8 cellular contexts compared by ENCODE assay signal in genomic region chr10:113854757-113855626, GRCh38. TPM values are rescaled to one million over a fixed set of nuclear protein-coding genes. Genes with fewer than 3 reads are reported as not detected.
DNase-seq lines count a peak whose midpoint lies in the region; ATAC-seq, FAIRE-seq and TF ChIP-seq lines count a peak whose summit lies in the region.

No MANE protein-coding gene starts in this region.

- intact Hi-C loops in CD14-positive monocyte (cut with micrococcal nuclease) = no loop called here

- peak; percentile 48 for ATAC-seq in GM19023 (IDR thresholded peaks at IDR 0.05; ENCODE audit: unreplicated experiment)
- peak; percentile 34 for ATAC-seq in HG03139 (IDR thresholded peaks at IDR 0.05; ENCODE audit: unreplicated experiment)
- peak; percentile 56 for ATAC-seq in RWPE2 (ENCODE audit: low read depth)

- peaks cover 31% of the 10 kb centered on the region for H3K36me3 ChIP-seq in RWPE2 (ENCODE audit: low read depth)

- TF ChIP-seq CTCF in CD14-positive monocyte (IDR thresholded peaks at IDR 0.05) (peak; percentile 19), RWPE2 (IDR thresholded peaks at IDR 0.05; ENCODE audit: poor library complexity, severe bottlenecking) (no peak), glutamatergic neuron (IDR thresholded peaks at IDR 0.05; ENCODE audit: partially characterized antibody, unreplicated experiment) (no peak)

- H3K4me3 Mint-ChIP-seq in CD14-positive monocyte (peak overlapping the region; percentile 96), glutamatergic neuron (ENCODE audit: unreplicated experiment) (peak overlapping the region; percentile 96)
- peak overlapping the region; percentile 98 for H3K4me3 Mint-ChIP-seq in activated naive CD8-positive, alpha-beta T cell

- H3K4me1 Mint-ChIP-seq in CD14-positive monocyte (peaks cover 45% of the 10 kb centered on the region), glutamatergic neuron (ENCODE audit: low read depth, unreplicated experiment) (peaks cover 3% of the 10 kb centered on the region)
- H3K4me1 Mint-ChIP-seq in activated naive CD8-positive, alpha-beta T cell (ENCODE audit: low read depth) = peaks cover 47% of the 10 kb centered on the region

- H3K9me3 Mint-ChIP-seq in CD14-positive monocyte (peaks cover 0 to 2% (median 0%) of the 10 kb centered on the region in 7 donors), glutamatergic neuron (ENCODE audit: unreplicated experiment) (peaks cover 9% of the 10 kb centered on the region)
- H3K9me3 Mint-ChIP-seq in activated naive CD8-positive, alpha-beta T cell (ENCODE audit: low read depth) = no peaks in the 10 kb centered on the region

- no peak for FAIRE-seq in urothelium cell line (lab: Jason Lieb, UNC)

- H3K27ac Mint-ChIP-seq in CD14-positive monocyte (peak overlapping the region; percentile 94 to 98 (median 98)), glutamatergic neuron (ENCODE audit: unreplicated experiment) (peak overlapping the region; percentile 97)
- peak overlapping the region; percentile 98 for H3K27ac Mint-ChIP-seq in activated naive CD8-positive, alpha-beta T cell

- H3K36me3 Mint-ChIP-seq in CD14-positive monocyte (peaks cover 10 to 16% of the 10 kb centered on the region in 2 donors), glutamatergic neuron (ENCODE audit: unreplicated experiment) (no peaks in the 10 kb centered on the region)
- peaks cover 9% of the 10 kb centered on the region for H3K36me3 Mint-ChIP-seq in activated naive CD8-positive, alpha-beta T cell

- DNase-seq in CD14-positive monocyte (ENCODE audit: low spot score) (peak; percentile 60), RWPE2 (ENCODE audit: low spot score) (peak; percentile 64), glutamatergic neuron (peak; percentile 67), occipital lobe (lab: John Stamatoyannopoulos, UW) (peak; percentile 60), urothelium cell line (ENCODE audit: low spot score) (peak; percentile 60)

- peak overlapping the region; percentile 93 for H3K4me3 ChIP-seq in RWPE2 (ENCODE audit: severe bottlenecking)

- H3K9me3 ChIP-seq in RWPE2 (ENCODE audit: severe bottlenecking) = no peaks in the 10 kb centered on the region

- peaks cover 27% of the 10 kb centered on the region for H3K4me1 ChIP-seq in RWPE2 (ENCODE audit: insufficient read depth, poor library complexity, severe bottlenecking)

- H3K27me3 Mint-ChIP-seq in CD14-positive monocyte (ENCODE audit: low read depth in 3 of 3) (no peaks in the 10 kb centered on the region), glutamatergic neuron (ENCODE audit: unreplicated experiment) (peaks cover 4% of the 10 kb centered on the region)
- no peaks in the 10 kb centered on the region for H3K27me3 Mint-ChIP-seq in activated naive CD8-positive, alpha-beta T cell

- H3K27ac ChIP-seq in RWPE2 (ENCODE audit: poor library complexity, severe bottlenecking) = peak overlapping the region; percentile 71

- H3K27me3 ChIP-seq in RWPE2 (ENCODE audit: insufficient read depth, poor library complexity, severe bottlenecking) = no peaks in the 10 kb centered on the region

RNA-seq across cellular contexts. Expression of gene NHLRC2, which starts 0.5 kb away (rescaled TPM):
- polyA plus RNA-seq in CD14-positive monocyte = 1 to 10 TPM; 5.3 to 6.9 TPM
- total RNA-seq in glutamatergic neuron (ENCODE audit: unreplicated experiment) (23.5 TPM), occipital lobe (33.2 TPM)

RNA-seq across cellular contexts. Expression of gene DCLRE1A, which starts 1.1 kb away (rescaled TPM):
- polyA plus RNA-seq in CD14-positive monocyte = 1 to 10 TPM; 1.3 TPM
- total RNA-seq in glutamatergic neuron (ENCODE audit: unreplicated experiment) (2.8 TPM), occipital lobe (18.2 TPM)

Comparison
In these comparisons a context has a peak if more than half of its experiments do, and no peak if none do; other contexts are left out.
1. Peak in every context shown above with its lines: DNase-seq, ATAC-seq, H3K4me3 ChIP-seq and H3K27ac ChIP-seq.